Comparison of ENCODE assay signal across 31 cellular contexts in the genomic region with DNA sequence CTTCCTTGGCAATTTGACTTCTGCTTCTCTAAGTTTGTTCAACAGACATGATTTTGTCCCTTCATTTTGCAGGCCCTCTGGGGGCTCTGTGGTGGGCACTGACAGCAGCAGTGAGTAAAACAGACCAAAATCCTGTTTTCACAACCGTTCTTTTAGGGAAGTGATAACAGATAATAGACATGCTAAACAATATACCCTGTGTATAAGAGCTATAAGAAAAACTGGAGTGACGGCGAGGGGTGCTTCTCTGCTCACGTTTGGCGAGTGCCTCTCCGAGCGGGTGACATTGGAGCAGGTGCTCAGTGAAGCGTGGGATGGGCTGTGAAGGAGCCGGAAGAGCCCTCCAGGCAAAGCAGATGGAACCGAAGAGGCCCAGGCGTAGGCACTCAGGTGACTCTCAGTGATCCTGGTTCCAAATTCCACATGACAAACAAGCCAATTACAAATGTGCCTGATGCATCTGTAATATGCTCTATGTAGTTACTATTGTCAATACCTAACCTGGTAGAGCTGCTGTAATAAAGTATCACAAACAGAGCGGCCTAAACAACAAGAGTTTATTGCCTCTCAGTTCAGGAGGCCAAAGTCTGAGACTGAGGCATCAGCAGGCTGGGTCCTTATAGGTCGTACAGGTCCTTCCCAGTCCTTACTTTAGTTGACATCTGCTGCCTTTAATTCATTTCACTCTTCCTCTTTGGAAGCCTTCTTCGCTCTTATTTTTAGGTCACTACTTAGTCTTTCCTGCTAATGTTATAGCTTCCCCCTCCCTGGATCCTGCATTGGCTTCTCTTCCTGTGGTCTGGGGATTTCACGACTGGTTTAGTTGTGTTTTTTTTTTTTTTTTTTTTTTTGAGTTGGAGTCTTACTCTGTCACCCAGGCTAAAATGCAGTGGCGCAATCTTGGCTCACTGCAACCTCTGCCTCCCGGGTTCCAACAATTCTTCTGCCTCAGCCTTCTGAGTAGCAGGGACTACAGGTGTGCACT. TPM values are rescaled to one million over a fixed set of nuclear protein-coding genes. Genes with fewer than 3 reads are reported as not detected.
DNase-seq lines count a peak whose midpoint lies in the region; ATAC-seq, FAIRE-seq and TF ChIP-seq lines count a peak whose summit lies in the region.
"Had no signal": no experiment of that assay in that cellular context is flagged by ENCODE, and none has a peak within 500 bp of the region (broad histone marks: within the 10 kb centered on the region; RNA-seq: fewer than 3 reads in every experiment).

No MANE protein-coding gene starts in this region.

- H3K4me1 Mint-ChIP-seq in memory B cell (peaks cover 35% of the 10 kb centered on the region), neural progenitor cell (peaks cover 5% of the 10 kb centered on the region)
- H3K4me1 Mint-ChIP-seq in activated T-cell treated with anti-CD3 and anti-CD28 coated beads, Interleukin-2, amount 50 U/mL, for 24 hours (ENCODE audit: low read depth) = peaks cover 11% of the 10 kb centered on the region

- peaks cover 61 to 100% (median 100%) of the 10 kb centered on the region in 11 experiments for H4K20me1 ChIP-seq in BLaER1 treated with 17β-estradiol and CSF1 and Interleukin-3, amounts not matched to agents 10 nM and 100 nM
- no peaks in the 10 kb centered on the region for H4K20me1 ChIP-seq in neural progenitor cell (ENCODE audit: low read depth)

- TF ChIP-seq CTCF in Peyer's patch (IDR thresholded peaks at IDR 0.05) (no peak), esophagus squamous epithelium (IDR thresholded peaks at IDR 0.05) (no peak), neural progenitor cell (IDR thresholded peaks at IDR 0.05) (no peak)

- H3K4me3 Mint-ChIP-seq in memory B cell (no peak overlapping the region), neural progenitor cell (no peak overlapping the region)
- H3K4me3 Mint-ChIP-seq in activated T-cell treated with anti-CD3 and anti-CD28 coated beads, Interleukin-2, amount 50 U/mL, for 24 hours = no peak overlapping the region
- H3K4me3 Mint-ChIP-seq: HFFc6 had no signal

- no peaks in the 10 kb centered on the region for H3F3A ChIP-seq in neural progenitor cell (ENCODE audit: low read depth)

- WGBS in esophagus squamous epithelium, 2 donors = 67 to 70% methylated on average over 17 of the region's 17 CpGs

- no peaks in the 10 kb centered on the region for H3K27me3 Mint-ChIP-seq in memory B cell
- no peaks in the 10 kb centered on the region for H3K27me3 Mint-ChIP-seq in activated T-cell treated with anti-CD3 and anti-CD28 coated beads, Interleukin-2, amount 50 U/mL, for 24 hours
- H3K27me3 Mint-ChIP-seq in neural progenitor cell (ENCODE audit: insufficient read depth, low read depth) = peaks cover 2% of the 10 kb centered on the region
- H3K27me3 Mint-ChIP-seq: naive B cell had no signal

- peak overlapping the region in 1 of 11 experiments; percentile 9; a peak in 1 of 22 replicates for H3K9ac ChIP-seq in BLaER1 treated with 17β-estradiol and CSF1 and Interleukin-3, amounts not matched to agents 10 nM and 100 nM
- no peak overlapping the region for H3K9ac ChIP-seq in neural progenitor cell

- H3K9me3 ChIP-seq in BLaER1 treated with 17β-estradiol and CSF1 and Interleukin-3, amounts not matched to agents 10 nM and 100 nM (replicated peaks in 1 of 11) = peaks cover 0 to 4% (median 0%) of the 10 kb centered on the region in 11 experiments; a peak in 1 of 22 replicates
- H3K9me3 ChIP-seq in Peyer's patch (no peaks in the 10 kb centered on the region), esophagus squamous epithelium (no peaks in the 10 kb centered on the region), neural progenitor cell (ENCODE audit: low read depth) (no peaks in the 10 kb centered on the region)
- H3K9me3 ChIP-seq: heart right ventricle had no signal

- H3K36me3 ChIP-seq in BLaER1 treated with 17β-estradiol and CSF1 and Interleukin-3, amounts not matched to agents 10 nM and 100 nM = peaks cover 98 to 100% (median 100%) of the 10 kb centered on the region in 11 experiments
- no peaks in the 10 kb centered on the region for H3K36me3 ChIP-seq in Peyer's patch
- no peaks in the 10 kb centered on the region for H3K36me3 ChIP-seq in esophagus squamous epithelium
- no peaks in the 10 kb centered on the region for H3K36me3 ChIP-seq in neural progenitor cell

- peak overlapping the region in 8 of 11 experiments; percentile 0 to 46 (median 18); a peak in 8 of 22 replicates for H3K27ac ChIP-seq in BLaER1 treated with 17β-estradiol and CSF1 and Interleukin-3, amounts not matched to agents 10 nM and 100 nM
- H3K27ac ChIP-seq in Peyer's patch (peak overlapping the region in 2 of 4 donors; percentile 43 to 74), esophagus squamous epithelium (no peak overlapping the region), neural progenitor cell (no peak overlapping the region)
- H3K27ac ChIP-seq: C4-2B, foreskin keratinocyte had no signal

- peaks cover 2% of the 10 kb centered on the region for H3K9me3 Mint-ChIP-seq in memory B cell
- no peaks in the 10 kb centered on the region for H3K9me3 Mint-ChIP-seq in activated T-cell treated with anti-CD3 and anti-CD28 coated beads, Interleukin-2, amount 50 U/mL, for 24 hours
- no peaks in the 10 kb centered on the region for H3K9me3 Mint-ChIP-seq in neural progenitor cell
- H3K9me3 Mint-ChIP-seq: HFFc6 had no signal

- TF ChIP-seq POLR2A in Peyer's patch (IDR thresholded peaks at IDR 0.05) (no peak), esophagus squamous epithelium (IDR thresholded peaks at IDR 0.05) (no peak)

- H2AFZ ChIP-seq in neural progenitor cell (replicated peaks) = no peak overlapping the region

- H3K27me3 ChIP-seq in BLaER1 treated with 17β-estradiol and CSF1 and Interleukin-3, amounts not matched to agents 10 nM and 100 nM = no peaks in the 10 kb centered on the region
- H3K27me3 ChIP-seq in Peyer's patch (no peaks in the 10 kb centered on the region), esophagus squamous epithelium (peaks cover 0 to 8% (median 0%) of the 10 kb centered on the region in 4 donors), neural progenitor cell (no peaks in the 10 kb centered on the region)
- H3K27me3 ChIP-seq: foreskin keratinocyte had no signal

- peaks cover 13 to 99% (median 68%) of the 10 kb centered on the region in 10 experiments for H3K4me1 ChIP-seq in BLaER1 treated with 17β-estradiol and CSF1 and Interleukin-3, amounts not matched to agents 10 nM and 100 nM
- H3K4me1 ChIP-seq in Peyer's patch (peaks cover 0 to 5% (median 2%) of the 10 kb centered on the region in 4 donors), esophagus squamous epithelium (no peaks in the 10 kb centered on the region), neural progenitor cell (peaks cover 8% of the 10 kb centered on the region)
- H3K4me1 ChIP-seq: foreskin keratinocyte had no signal

- no peaks in the 10 kb centered on the region for H3K79me2 ChIP-seq in neural progenitor cell (ENCODE audit: low read depth)

- H3K27ac Mint-ChIP-seq in memory B cell (peak overlapping the region; percentile 78), neural progenitor cell (no peak overlapping the region)
- H3K27ac Mint-ChIP-seq in activated T-cell treated with anti-CD3 and anti-CD28 coated beads, Interleukin-2, amount 50 U/mL, for 24 hours = no peak overlapping the region
- H3K27ac Mint-ChIP-seq: HFFc6 had no signal

- no peak overlapping the region; a peak in 1 of 20 replicates for H3K4me3 ChIP-seq in BLaER1 treated with 17β-estradiol and CSF1 and Interleukin-3, amounts not matched to agents 10 nM and 100 nM
- H3K4me3 ChIP-seq in Peyer's patch (no peak overlapping the region), esophagus squamous epithelium (no peak overlapping the region), neural progenitor cell (no peak overlapping the region)
- H3K4me3 ChIP-seq: heart right ventricle, smooth muscle cell had no signal

- peak; percentile 28 for FAIRE-seq in GM19239 (lab: Jason Lieb, UNC)
- FAIRE-seq: urothelium cell line had no signal

- H3K4me2 ChIP-seq in BLaER1 treated with 17β-estradiol and CSF1 and Interleukin-3, amounts not matched to agents 10 nM and 100 nM = peak overlapping the region in 8 of 11 experiments; percentile 5 to 86 (median 77); a peak in 13 of 22 replicates
- no peak overlapping the region for H3K4me2 ChIP-seq in neural progenitor cell
- H3K4me2 ChIP-seq: smooth muscle cell had no signal

- no peaks in the 10 kb centered on the region for H3K36me3 Mint-ChIP-seq in memory B cell
- peaks cover 46% of the 10 kb centered on the region for H3K36me3 Mint-ChIP-seq in activated T-cell treated with anti-CD3 and anti-CD28 coated beads, Interleukin-2, amount 50 U/mL, for 24 hours (ENCODE audit: low read depth)
- H3K36me3 Mint-ChIP-seq in neural progenitor cell = no peaks in the 10 kb centered on the region
- H3K36me3 Mint-ChIP-seq: naive B cell had no signal

- intact Hi-C loops in sciatic nerve (cut with DNase I) (no loop called here), esophagus squamous epithelium (cut with DNase I) (no loop called here)

- DNase-seq in GM19239 (ENCODE audit: insufficient read length, low spot score) (no peak), Peyer's patch (peak in 2 of 3 donors; percentile 63 to 80), memory B cell (ENCODE audit: low spot score in 2 of 2) (no peak), sciatic nerve (ENCODE audit: low spot score) (no peak), esophagus squamous epithelium (lab: John Stamatoyannopoulos, UW) (no peak), neural progenitor cell (ENCODE audit: low spot score) (no peak)
- no peak for DNase-seq in activated T-cell treated with anti-CD3 and anti-CD28 coated beads, Interleukin-2, amount 50 U/mL, for 24 hours
- DNase-seq: ACHN; activated CD4-positive, CD25-positive, alpha-beta regulatory T cell treated with anti-CD3 and anti-CD28 coated beads, Interleukin-2, amount 50 U/mL, for 72 hours; activated CD8-positive, alpha-beta memory T cell treated with anti-CD3 and anti-CD28 coated beads for 24 hours; activated T-cell treated with anti-CD3 and anti-CD28 coated beads, Interleukin-2, amount 50 U/mL, for 1 hour; effector CD8-positive, alpha-beta T cell; foreskin keratinocyte; heart right ventricle; HFFc6; KG1; mesendoderm; naive B cell; NCI-H1092; NCI-H187 treated with DMSO at 0.1 percent for 48 hours; stimulated activated CD4-positive, alpha-beta T cell treated with anti-CD3 and anti-CD28 coated beads, Interleukin-2, amount 100 ng/mL, for 24 hours; SW 1271 had no signal

- ATAC-seq in memory B cell (ENCODE audit: low read depth) (no peak), sciatic nerve (no peak)
- ATAC-seq: foreskin keratinocyte, heart right ventricle, left lobe of liver had no signal

RNA-seq across cellular contexts. Expression of gene OR2B11, which starts 20.1 kb away (rescaled TPM):
- total RNA-seq in Peyer's patch (not detected), sciatic nerve (not detected), esophagus squamous epithelium (not detected), neural progenitor cell (ENCODE audit: low replicate concordance) (not detected in 2 replicates)
- total RNA-seq: cerebellum, epithelial cell of proximal tubule, foreskin keratinocyte, heart right ventricle, HFFc6, HT1080, left lobe of liver, omental fat pad, smooth muscle cell had no signal

RNA-seq across cellular contexts. Expression of gene NLRP3, which starts 21.9 kb away (rescaled TPM):
- total RNA-seq in Peyer's patch (1 to 10 TPM in 1 of 4 donors, under 1 TPM in 2, not detected in 1; 0.47 to 9.1 (median 0.67) TPM), sciatic nerve (6.6 TPM), esophagus squamous epithelium (1 to 10 TPM in 3 of 4 donors, under 1 TPM in 1; 0.57 to 2.3 (median 1.8) TPM), neural progenitor cell (ENCODE audit: low replicate concordance) (0.09 and 2.6 TPM in 2 replicates)

Comparison
In these comparisons a context has a peak if more than half of its experiments do, and no peak if none do; other contexts are left out.
1. H3K27ac ChIP-seq: peak in BLaER1 treated with 17β-estradiol and CSF1 and Interleukin-3, amounts not matched to agents 10 nM and 100 nM (8 of 11); none in esophagus squamous epithelium (0 of 4) and neural progenitor cell (single experiment).
2. DNase-seq: peak in Peyer's patch (2 of 3); none in GM19239 (single experiment), memory B cell (0 of 2), activated T-cell treated with anti-CD3 and anti-CD28 coated beads, Interleukin-2, amount 50 U/mL, for 24 hours (single experiment), sciatic nerve (single experiment), esophagus squamous epithelium (single experiment) and neural progenitor cell (single experiment).